Comparison of ENCODE assay signal across 11 cellular contexts in genomic region chr20:57441510-57442154, GRCh38. TPM values are rescaled to one million over a fixed set of nuclear protein-coding genes. Genes with fewer than 3 reads are reported as not detected.
DNase-seq lines count a peak whose midpoint lies in the region; ATAC-seq, FAIRE-seq and TF ChIP-seq lines count a peak whose summit lies in the region.
"Had no signal": no experiment of that assay in that cellular context is flagged by ENCODE, and none has a peak within 500 bp of the region (broad histone marks: within the 10 kb centered on the region; RNA-seq: fewer than 3 reads in every experiment).

No MANE protein-coding gene starts in this region.

- H3K9me3 ChIP-seq in IMR-90 (ENCODE audit: control insufficient read depth, insufficient read depth, low read length) (peaks cover 12% of the 10 kb centered on the region), esophagus (ENCODE audit: control insufficient read depth in 2 of 2, insufficient read depth in 1 of 2, low read depth in 1 of 2, low read length in 1 of 2) (no peaks in the 10 kb centered on the region), mucosa of stomach (ENCODE audit: control insufficient read depth, low read length) (no peaks in the 10 kb centered on the region), WERI-Rb-1 (ENCODE audit: severe bottlenecking) (peaks cover 3% of the 10 kb centered on the region)

- no peak for FAIRE-seq in GM12892 (lab: Jason Lieb, UNC)
- FAIRE-seq: TTC549 had no signal

- no peak for TF ChIP-seq POLR2A in IMR-90 (IDR thresholded peaks at IDR 0.05; ENCODE audit: low read depth, low read length)
- no peak for TF ChIP-seq POLR2A in GM12892 (IDR thresholded peaks at IDR 0.05; ENCODE audit: low read depth, low read length)

- H3K36me3 ChIP-seq in IMR-90 (ENCODE audit: control insufficient read depth, insufficient read depth, low read length): no peaks in the 10 kb centered on the region
- H3K36me3 ChIP-seq in esophagus (ENCODE audit: control insufficient read depth in 2 of 2, insufficient read depth in 2 of 2, low read length in 1 of 2): no peaks in the 10 kb centered on the region
- H3K36me3 ChIP-seq in mucosa of stomach (ENCODE audit: control insufficient read depth, insufficient read depth, low read length): no peaks in the 10 kb centered on the region
- H3K36me3 ChIP-seq in WERI-Rb-1: no peaks in the 10 kb centered on the region

- H4K91ac ChIP-seq in IMR-90 (ENCODE audit: insufficient read depth, low read depth, low read length): peak overlapping the region; percentile 75; the same call in 1 of the 2 replicates

- BruUV-seq in IMR-90 (replicated peaks; lab: Mats Ljungman, UMichigan): no TSS peak

- TF ChIP-seq RAD21 in IMR-90 (IDR thresholded peaks at IDR 0.05; ENCODE audit: low read length): no peak

- H2BK15ac ChIP-seq in IMR-90 (ENCODE audit: low read depth, low read length): peak overlapping the region; percentile 90; the same call in 1 of the 3 replicates

- peak overlapping the region; percentile 61; the same call in 1 of the 2 replicates for H3K9ac ChIP-seq in IMR-90 (ENCODE audit: low read depth, low read length)
- H3K9ac ChIP-seq in mucosa of stomach (ENCODE audit: low read length): peak overlapping the region; percentile 39

- DNase-seq in IMR-90: no peak
- DNase-seq in substantia nigra (lab: John Stamatoyannopoulos, UW): no peak
- DNase-seq in WERI-Rb-1: no peak
- DNase-seq in GM12892 (ENCODE audit: insufficient read length): no peak
- DNase-seq in GM10248 (ENCODE audit: extremely low spot score): no peak
- DNase-seq: DND-41; effector memory CD4-positive, alpha-beta T cell had no signal

- CTCF ChIA-PET in IMR-90 (lab: Yijun Ruan, JAX): no interaction called here
- CTCF ChIA-PET in GM10248 (lab: Yijun Ruan, JAX): interaction anchor here (0.8 kb wide), 1 partner anchor 14 kb away, joined by 3 read pairs; no protein-coding TSS in a partner anchor

- ATAC-seq in IMR-90 (ENCODE audit: low read depth) (no peak), HG03135 (IDR thresholded peaks at IDR 0.05; ENCODE audit: unreplicated experiment) (no peak)

- H4K5ac ChIP-seq in IMR-90 (ENCODE audit: low read depth, low read length): peak overlapping the region; percentile 93

- H3K4me1 ChIP-seq in IMR-90 (ENCODE audit: control insufficient read depth, insufficient read depth, low read length) (peaks cover 4% of the 10 kb centered on the region; the same call in 1 of the 2 replicates), esophagus (ENCODE audit: control insufficient read depth in 2 of 2, insufficient read depth in 2 of 2, low read length in 1 of 2) (peaks cover 0 to 3% of the 10 kb centered on the region in 2 donors), mucosa of stomach (ENCODE audit: control insufficient read depth, insufficient read depth, low read length) (peaks cover 31% of the 10 kb centered on the region)

- POLR2A ChIA-PET in IMR-90 (lab: Charles Lee; ENCODE audit: unreplicated experiment): no interaction called here
- POLR2A ChIA-PET in GM10248 (lab: Yijun Ruan, JAX): no interaction called here

- intact Hi-C loops in IMR-90 (cut with micrococcal nuclease): no loop called here

- no peaks in the 10 kb centered on the region; the same call in 1 of the 2 replicates for H3K27me3 ChIP-seq in IMR-90 (ENCODE audit: control insufficient read depth, insufficient read depth, low read length)
- H3K27me3 ChIP-seq in esophagus (ENCODE audit: control insufficient read depth in 1 of 2, insufficient read depth in 2 of 2, low read length in 2 of 2): no peaks in the 10 kb centered on the region
- H3K27me3 ChIP-seq in mucosa of stomach (ENCODE audit: control insufficient read depth, insufficient read depth, low read length): no peaks in the 10 kb centered on the region
- no peaks in the 10 kb centered on the region for H3K27me3 ChIP-seq in WERI-Rb-1 (ENCODE audit: insufficient read depth, low read depth, severe bottlenecking)

- H3K56ac ChIP-seq in IMR-90 (ENCODE audit: extremely low read depth, insufficient read depth, low read length): no peak overlapping the region

- H2AK9ac ChIP-seq in IMR-90 (replicated peaks; ENCODE audit: low read depth, low read length, poor library complexity): peak overlapping the region; percentile 65

- H3K18ac ChIP-seq in IMR-90 (ENCODE audit: low read depth, low read length): peak overlapping the region; percentile 55; the same call in 1 of the 2 replicates

- H2AK5ac ChIP-seq in IMR-90 (ENCODE audit: low read depth, low read length): peak overlapping the region; percentile 46; the same call in 1 of the 2 replicates

- H3K9me1 ChIP-seq in IMR-90 (ENCODE audit: insufficient read depth, low read length): 0 out of 2 replicates have a peak, but pooled peaks cover 3% of the 10 kb centered on the region

- H3K27ac ChIP-seq in IMR-90 (ENCODE audit: insufficient read depth, low read length): no peak overlapping the region
- peak overlapping the region; percentile 55 to 89 for H3K27ac ChIP-seq in esophagus (ENCODE audit: low read depth in 2 of 2, low read length in 1 of 2)
- H3K27ac ChIP-seq in substantia nigra (ENCODE audit: low read depth, low read length, poor library complexity, severe bottlenecking): peak overlapping the region; percentile 83
- no peak overlapping the region for H3K27ac ChIP-seq in WERI-Rb-1

- peak overlapping the region; percentile 75; the same call in 1 of the 2 replicates for H3K4ac ChIP-seq in IMR-90 (ENCODE audit: low read depth, low read length)

- H3K79me1 ChIP-seq in IMR-90 (ENCODE audit: low read depth in 1 of 2, low read length in 2 of 2): no peaks in the 10 kb centered on the region

- H2AFZ ChIP-seq in IMR-90 (replicated peaks; ENCODE audit: low read length, poor library complexity): peak overlapping the region; percentile 92

- H3K14ac ChIP-seq in IMR-90 (replicated peaks; ENCODE audit: low read depth, low read length): 0 out of 2 replicates have a peak overlapping the region, but pooled peaks have one; percentile 76

- TF ChIP-seq CTCF in IMR-90 (conservative IDR thresholded peaks at IDR 0.05; ENCODE audit: low read depth, low read length): no peak
- no peak for TF ChIP-seq CTCF in WERI-Rb-1 (IDR thresholded peaks at IDR 0.05; ENCODE audit: low read depth, low read length)
- TF ChIP-seq CTCF in GM10248 (IDR thresholded peaks at IDR 0.05; ENCODE audit: control extremely low read depth, extremely low read depth, low read depth, missing control alignments): no peak

- 0 out of 2 replicates have a peak overlapping the region, but pooled peaks have one; percentile 61 for H2BK20ac ChIP-seq in IMR-90 (ENCODE audit: low read depth, low read length)

- peak overlapping the region; percentile 72 to 95; a peak in 2 of 4 replicates for H4K8ac ChIP-seq in IMR-90 (ENCODE audit: low read depth in 2 of 2, low read length in 2 of 2)

- H2BK5ac ChIP-seq in IMR-90 (ENCODE audit: low read depth, low read length, poor library complexity, severe bottlenecking): no peak overlapping the region

- dilution Hi-C loops in IMR-90 (cut with HindIII; ENCODE audit: low sequenced_read_pairs, unreplicated experiment): no loop called here

- peak overlapping the region; percentile 68; the same call in 1 of the 2 replicates for H2BK120ac ChIP-seq in IMR-90 (ENCODE audit: low read depth, low read length)

- H3K4me3 ChIP-seq in IMR-90 (ENCODE audit: insufficient read depth, low read depth, low read length): no peak overlapping the region
- H3K4me3 ChIP-seq in esophagus (ENCODE audit: low read depth in 1 of 2, low read length in 2 of 2): no peak overlapping the region
- no peak overlapping the region for H3K4me3 ChIP-seq in mucosa of stomach (ENCODE audit: low read length)
- no peak overlapping the region for H3K4me3 ChIP-seq in WERI-Rb-1 (ENCODE audit: low read depth, low read length)

- in situ Hi-C loops in IMR-90 (cut with MboI; ENCODE audit: low sequenced_read_pairs): no loop called here

- no peak overlapping the region for H3K4me2 ChIP-seq in IMR-90 (ENCODE audit: low read depth, low read length)

- WGBS in IMR-90 (ENCODE audit: extremely low coverage in 2 of 2, insufficient read length in 1 of 2), 2 experiments: 87% methylated on average over 5 of the region's 16 CpGs; no CpG with 5 or more reads in 1 of the 2 experiments
- WGBS in esophagus, 2 donors: 70 to 76% methylated on average over 16 of the region's 16 CpGs

- no peaks in the 10 kb centered on the region for H4K20me1 ChIP-seq in IMR-90 (ENCODE audit: insufficient read depth, low read length)

- H3K23ac ChIP-seq in IMR-90 (ENCODE audit: low read depth, low read length): no peak overlapping the region

TF ChIP-seq in IMR-90, 13 proteins besides CTCF, POLR2A, EP300 and RAD21:
- TF ChIP-seq RCOR1 (IDR thresholded peaks at IDR 0.05; ENCODE audit: insufficient replicate concordance, low read length) (no peak), NFE2L2 (IDR thresholded peaks at IDR 0.05; ENCODE audit: low read depth, low read length) (no peak), CEBPB (IDR thresholded peaks at IDR 0.05; ENCODE audit: low read depth, low read length) (no peak)

RNA-seq across cellular contexts. Expression of gene RBM38, which starts 50.4 kb away (rescaled TPM):
- 5.2 and 6.9 TPM in 2 replicates for total RNA-seq in IMR-90 (2012; rRNA removed)
- 11.9 and 14.6 TPM in 2 replicates for polyA plus RNA-seq in IMR-90 (2012; rRNA removed)
- polyA plus RNA-seq in IMR-90 (2012; cell fraction: cytosol; rRNA removed): 9.7 and 20.7 TPM in 2 replicates
- polyA plus RNA-seq in IMR-90 (2012; cell fraction: nucleus; rRNA removed; ENCODE audit: low replicate concordance): 10.0 and 19.1 TPM in 2 replicates
- 10 to 100 TPM; 10.9 to 13.8 TPM for polyA plus RNA-seq in esophagus
- polyA plus RNA-seq in GM12892 (2012; ENCODE audit: missing spikeins): 24.2 TPM

Comparison
In these comparisons a context has a peak if more than half of its experiments do, and no peak if none do; other contexts are left out.
1. H3K27ac ChIP-seq: peak in esophagus (2 of 2) and substantia nigra (single experiment); none in IMR-90 (single experiment) and WERI-Rb-1 (single experiment).